In genomic region chr7:154195266-154195665, GRCh38 we compare ENCODE assay signal across 8 cellular contexts.
"Had no signal": no experiment of that assay in that cellular context is flagged by ENCODE, and none has a peak within 500 bp of the region (broad histone marks: within the 10 kb centered on the region; RNA-seq: fewer than 3 reads in every experiment).

No MANE protein-coding gene starts in this region.

- H3K4me3 ChIP-seq: GM12878 had no signal

- DNase-seq: GDM1, GF-D8 had no signal

- FAIRE-seq: G401.6, GM12878, GM12891, GM12892, GM18507, GM19239 had no signal

- ATAC-seq: GM12878 had no signal
